In genomic region chr9:6512085-6512657, GRCh38 we compare ENCODE assay signal across 17 cellular contexts.
DNase-seq lines count a peak whose midpoint lies in the region; ATAC-seq and TF ChIP-seq lines count a peak whose summit lies in the region.
"Had no signal": no experiment of that assay in that cellular context is flagged by ENCODE, and none has a peak within 500 bp of the region (broad histone marks: within the 10 kb centered on the region; RNA-seq: fewer than 3 reads in every experiment).

No MANE protein-coding gene starts in this region.

- H3K36me3 Mint-ChIP-seq in central memory CD8-positive, alpha-beta T cell (ENCODE audit: insufficient read depth), result peaks cover 8% of the 10 kb centered on the region
- H3K36me3 Mint-ChIP-seq in activated CD8-positive, alpha-beta memory T cell treated with anti-CD3 and anti-CD28 coated beads, Interleukin-2, amount 10 ng/mL, durations not matched to agents 7 days and 5 days, result peaks cover 30% of the 10 kb centered on the region
- H3K36me3 Mint-ChIP-seq in nephron progenitor cell (ENCODE audit: low read depth), result peaks cover 71% of the 10 kb centered on the region

- H3K27me3 Mint-ChIP-seq in central memory CD8-positive, alpha-beta T cell, result no peaks in the 10 kb centered on the region
- no peaks in the 10 kb centered on the region for H3K27me3 Mint-ChIP-seq in activated CD8-positive, alpha-beta memory T cell treated with anti-CD3 and anti-CD28 coated beads, Interleukin-2, amount 10 ng/mL, durations not matched to agents 7 days and 5 days
- H3K27me3 Mint-ChIP-seq in nephron progenitor cell (ENCODE audit: low read depth, poor library complexity), result no peaks in the 10 kb centered on the region

- ATAC-seq in central memory CD8-positive, alpha-beta T cell (replicated peaks; ENCODE audit: extremely low read depth, poor library complexity, severe bottlenecking), result no peak
- ATAC-seq in activated CD8-positive, alpha-beta memory T cell treated with anti-CD3 and anti-CD28 coated beads, Interleukin-2, amount 10 ng/mL, durations not matched to agents 7 days and 5 days, result no peak

- H3K4me3 ChIP-seq in retinal pigment epithelial cell (ENCODE audit: low read length) (no peak overlapping the region), uterus (no peak overlapping the region)
- H3K4me3 ChIP-seq: BLaER1, SJCRH30 had no signal

- no peak overlapping the region for H3K4me3 Mint-ChIP-seq in central memory CD8-positive, alpha-beta T cell
- no peak overlapping the region for H3K4me3 Mint-ChIP-seq in activated CD8-positive, alpha-beta memory T cell treated with anti-CD3 and anti-CD28 coated beads, Interleukin-2, amount 10 ng/mL, durations not matched to agents 7 days and 5 days
- no peak overlapping the region for H3K4me3 Mint-ChIP-seq in nephron progenitor cell

- H3K27me3 ChIP-seq in uterus, result no peaks in the 10 kb centered on the region
- H3K27me3 ChIP-seq: BLaER1, SJCRH30 had no signal

- no peaks in the 10 kb centered on the region for H3K9me3 Mint-ChIP-seq in central memory CD8-positive, alpha-beta T cell
- H3K9me3 Mint-ChIP-seq in activated CD8-positive, alpha-beta memory T cell treated with anti-CD3 and anti-CD28 coated beads, Interleukin-2, amount 10 ng/mL, durations not matched to agents 7 days and 5 days (ENCODE audit: low read depth), result no peaks in the 10 kb centered on the region
- no peaks in the 10 kb centered on the region for H3K9me3 Mint-ChIP-seq in nephron progenitor cell

- intact Hi-C loops in uterus (cut with DNase I; ENCODE audit: low total_unique reads), result no loop called here

- DNase-seq in EH (ENCODE audit: low read depth) (peak; percentile 46), M059J (ENCODE audit: low read depth) (peak; percentile 49), retinal pigment epithelial cell (ENCODE audit: low read depth) (peak; percentile 37), uterus (no peak), nephron progenitor cell (no peak)
- DNase-seq in central memory CD8-positive, alpha-beta T cell (ENCODE audit: low spot score in 2 of 2), result no peak
- DNase-seq in activated CD8-positive, alpha-beta memory T cell treated with anti-CD3 and anti-CD28 coated beads, Interleukin-2, amount 10 ng/mL, durations not matched to agents 7 days and 5 days, result no peak
- DNase-seq: DMS 273 treated with DMSO at 0.1 percent for 48 hours, Kasumi-1, MV-4-11, NCI-H146, NCI-H2107, NCI-H345, NCI-H69 had no signal

- TF ChIP-seq CTCF in retinal pigment epithelial cell (conservative IDR thresholded peaks at IDR 0.05; ENCODE audit: low read depth, low read length), result no peak
- no peak for TF ChIP-seq CTCF in uterus (IDR thresholded peaks at IDR 0.05)
- TF ChIP-seq CTCF in nephron progenitor cell (IDR thresholded peaks at IDR 0.05), result no peak

- CTCF ChIA-PET in activated CD8-positive, alpha-beta memory T cell treated with anti-CD3 and anti-CD28 coated beads, Interleukin-2, amount 10 ng/mL, durations not matched to agents 7 days and 5 days (lab: Charles Lee), result no interaction called here

- no peaks in the 10 kb centered on the region for H3K4me1 ChIP-seq in uterus
- H3K4me1 ChIP-seq: BLaER1, SJCRH30 had no signal

- H3K4me1 Mint-ChIP-seq in central memory CD8-positive, alpha-beta T cell, result peaks cover 11% of the 10 kb centered on the region
- H3K4me1 Mint-ChIP-seq in activated CD8-positive, alpha-beta memory T cell treated with anti-CD3 and anti-CD28 coated beads, Interleukin-2, amount 10 ng/mL, durations not matched to agents 7 days and 5 days, result no peaks in the 10 kb centered on the region
- no peaks in the 10 kb centered on the region for H3K4me1 Mint-ChIP-seq in nephron progenitor cell

- no peak overlapping the region for H3K27ac ChIP-seq in uterus
- H3K27ac ChIP-seq: BLaER1, RWPE1, SJCRH30 had no signal

- no peak for TF ChIP-seq POLR2A in uterus (IDR thresholded peaks at IDR 0.05)

- no peaks in the 10 kb centered on the region for H3K9me3 ChIP-seq in uterus
- H3K9me3 ChIP-seq: BLaER1, SJCRH30 had no signal

- no peaks in the 10 kb centered on the region for H3K36me3 ChIP-seq in uterus

- peak overlapping the region; percentile 19 for H3K27ac Mint-ChIP-seq in central memory CD8-positive, alpha-beta T cell (ENCODE audit: low read depth)
- H3K27ac Mint-ChIP-seq in activated CD8-positive, alpha-beta memory T cell treated with anti-CD3 and anti-CD28 coated beads, Interleukin-2, amount 10 ng/mL, durations not matched to agents 7 days and 5 days, result no peak overlapping the region
- no peak overlapping the region for H3K27ac Mint-ChIP-seq in nephron progenitor cell

Comparison
In these comparisons a context has a peak if more than half of its experiments do, and no peak if none do; other contexts are left out.
1. DNase-seq: peak in EH (single experiment), M059J (single experiment) and retinal pigment epithelial cell (single experiment); none in central memory CD8-positive, alpha-beta T cell (0 of 2), activated CD8-positive, alpha-beta memory T cell treated with anti-CD3 and anti-CD28 coated beads, Interleukin-2, amount 10 ng/mL, durations not matched to agents 7 days and 5 days (single experiment), uterus (0 of 2) and nephron progenitor cell (single experiment).